In genomic region chr17:65332779-65333178, GRCh38 we compare ENCODE assay signal across 2 cellular contexts.
TF ChIP-seq lines count a peak whose summit lies in the region.

No MANE protein-coding gene starts in this region.

TF ChIP-seq in HEK293, 187 proteins besides CTCF, POLR2A, EP300 and RAD21 (continued from another document):
- peak; percentile 55 for TF ChIP-seq REST (tag by site-specific recombination; IDR thresholded peaks at IDR 0.05)

TF ChIP-seq in H1, 55 proteins besides CTCF, POLR2A, EP300 and RAD21 (continued from another document):
- TF ChIP-seq, protein P1, sequence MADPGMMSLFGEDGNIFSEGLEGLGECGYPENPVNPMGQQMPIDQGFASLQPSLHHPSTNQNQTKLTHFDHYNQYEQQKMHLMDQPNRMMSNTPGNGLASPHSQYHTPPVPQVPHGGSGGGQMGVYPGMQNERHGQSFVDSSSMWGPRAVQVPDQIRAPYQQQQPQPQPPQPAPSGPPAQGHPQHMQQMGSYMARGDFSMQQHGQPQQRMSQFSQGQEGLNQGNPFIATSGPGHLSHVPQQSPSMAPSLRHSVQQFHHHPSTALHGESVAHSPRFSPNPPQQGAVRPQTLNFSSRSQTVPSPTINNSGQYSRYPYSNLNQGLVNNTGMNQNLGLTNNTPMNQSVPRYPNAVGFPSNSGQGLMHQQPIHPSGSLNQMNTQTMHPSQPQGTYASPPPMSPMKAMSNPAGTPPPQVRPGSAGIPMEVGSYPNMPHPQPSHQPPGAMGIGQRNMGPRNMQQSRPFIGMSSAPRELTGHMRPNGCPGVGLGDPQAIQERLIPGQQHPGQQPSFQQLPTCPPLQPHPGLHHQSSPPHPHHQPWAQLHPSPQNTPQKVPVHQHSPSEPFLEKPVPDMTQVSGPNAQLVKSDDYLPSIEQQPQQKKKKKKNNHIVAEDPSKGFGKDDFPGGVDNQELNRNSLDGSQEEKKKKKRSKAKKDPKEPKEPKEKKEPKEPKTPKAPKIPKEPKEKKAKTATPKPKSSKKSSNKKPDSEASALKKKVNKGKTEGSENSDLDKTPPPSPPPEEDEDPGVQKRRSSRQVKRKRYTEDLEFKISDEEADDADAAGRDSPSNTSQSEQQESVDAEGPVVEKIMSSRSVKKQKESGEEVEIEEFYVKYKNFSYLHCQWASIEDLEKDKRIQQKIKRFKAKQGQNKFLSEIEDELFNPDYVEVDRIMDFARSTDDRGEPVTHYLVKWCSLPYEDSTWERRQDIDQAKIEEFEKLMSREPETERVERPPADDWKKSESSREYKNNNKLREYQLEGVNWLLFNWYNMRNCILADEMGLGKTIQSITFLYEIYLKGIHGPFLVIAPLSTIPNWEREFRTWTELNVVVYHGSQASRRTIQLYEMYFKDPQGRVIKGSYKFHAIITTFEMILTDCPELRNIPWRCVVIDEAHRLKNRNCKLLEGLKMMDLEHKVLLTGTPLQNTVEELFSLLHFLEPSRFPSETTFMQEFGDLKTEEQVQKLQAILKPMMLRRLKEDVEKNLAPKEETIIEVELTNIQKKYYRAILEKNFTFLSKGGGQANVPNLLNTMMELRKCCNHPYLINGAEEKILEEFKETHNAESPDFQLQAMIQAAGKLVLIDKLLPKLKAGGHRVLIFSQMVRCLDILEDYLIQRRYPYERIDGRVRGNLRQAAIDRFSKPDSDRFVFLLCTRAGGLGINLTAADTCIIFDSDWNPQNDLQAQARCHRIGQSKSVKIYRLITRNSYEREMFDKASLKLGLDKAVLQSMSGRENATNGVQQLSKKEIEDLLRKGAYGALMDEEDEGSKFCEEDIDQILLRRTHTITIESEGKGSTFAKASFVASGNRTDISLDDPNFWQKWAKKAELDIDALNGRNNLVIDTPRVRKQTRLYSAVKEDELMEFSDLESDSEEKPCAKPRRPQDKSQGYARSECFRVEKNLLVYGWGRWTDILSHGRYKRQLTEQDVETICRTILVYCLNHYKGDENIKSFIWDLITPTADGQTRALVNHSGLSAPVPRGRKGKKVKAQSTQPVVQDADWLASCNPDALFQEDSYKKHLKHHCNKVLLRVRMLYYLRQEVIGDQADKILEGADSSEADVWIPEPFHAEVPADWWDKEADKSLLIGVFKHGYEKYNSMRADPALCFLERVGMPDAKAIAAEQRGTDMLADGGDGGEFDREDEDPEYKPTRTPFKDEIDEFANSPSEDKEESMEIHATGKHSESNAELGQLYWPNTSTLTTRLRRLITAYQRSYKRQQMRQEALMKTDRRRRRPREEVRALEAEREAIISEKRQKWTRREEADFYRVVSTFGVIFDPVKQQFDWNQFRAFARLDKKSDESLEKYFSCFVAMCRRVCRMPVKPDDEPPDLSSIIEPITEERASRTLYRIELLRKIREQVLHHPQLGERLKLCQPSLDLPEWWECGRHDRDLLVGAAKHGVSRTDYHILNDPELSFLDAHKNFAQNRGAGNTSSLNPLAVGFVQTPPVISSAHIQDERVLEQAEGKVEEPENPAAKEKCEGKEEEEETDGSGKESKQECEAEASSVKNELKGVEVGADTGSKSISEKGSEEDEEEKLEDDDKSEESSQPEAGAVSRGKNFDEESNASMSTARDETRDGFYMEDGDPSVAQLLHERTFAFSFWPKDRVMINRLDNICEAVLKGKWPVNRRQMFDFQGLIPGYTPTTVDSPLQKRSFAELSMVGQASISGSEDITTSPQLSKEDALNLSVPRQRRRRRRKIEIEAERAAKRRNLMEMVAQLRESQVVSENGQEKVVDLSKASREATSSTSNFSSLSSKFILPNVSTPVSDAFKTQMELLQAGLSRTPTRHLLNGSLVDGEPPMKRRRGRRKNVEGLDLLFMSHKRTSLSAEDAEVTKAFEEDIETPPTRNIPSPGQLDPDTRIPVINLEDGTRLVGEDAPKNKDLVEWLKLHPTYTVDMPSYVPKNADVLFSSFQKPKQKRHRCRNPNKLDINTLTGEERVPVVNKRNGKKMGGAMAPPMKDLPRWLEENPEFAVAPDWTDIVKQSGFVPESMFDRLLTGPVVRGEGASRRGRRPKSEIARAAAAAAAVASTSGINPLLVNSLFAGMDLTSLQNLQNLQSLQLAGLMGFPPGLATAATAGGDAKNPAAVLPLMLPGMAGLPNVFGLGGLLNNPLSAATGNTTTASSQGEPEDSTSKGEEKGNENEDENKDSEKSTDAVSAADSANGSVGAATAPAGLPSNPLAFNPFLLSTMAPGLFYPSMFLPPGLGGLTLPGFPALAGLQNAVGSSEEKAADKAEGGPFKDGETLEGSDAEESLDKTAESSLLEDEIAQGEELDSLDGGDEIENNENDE (IDR thresholded peaks at IDR 0.05; ENCODE audit: insufficient replicate concordance, low read length), result no peak
- TF ChIP-seq PHF8 (conservative IDR thresholded peaks at IDR 0.05; ENCODE audit: low read depth, low read length) (no peak), MAFK (IDR thresholded peaks at IDR 0.05; ENCODE audit: low read depth, low read length) (no peak), BCL11A (IDR thresholded peaks at IDR 0.05; ENCODE audit: low read depth in 2 of 2, low read length in 2 of 2) (no peak)
- TF ChIP-seq, protein P2, sequence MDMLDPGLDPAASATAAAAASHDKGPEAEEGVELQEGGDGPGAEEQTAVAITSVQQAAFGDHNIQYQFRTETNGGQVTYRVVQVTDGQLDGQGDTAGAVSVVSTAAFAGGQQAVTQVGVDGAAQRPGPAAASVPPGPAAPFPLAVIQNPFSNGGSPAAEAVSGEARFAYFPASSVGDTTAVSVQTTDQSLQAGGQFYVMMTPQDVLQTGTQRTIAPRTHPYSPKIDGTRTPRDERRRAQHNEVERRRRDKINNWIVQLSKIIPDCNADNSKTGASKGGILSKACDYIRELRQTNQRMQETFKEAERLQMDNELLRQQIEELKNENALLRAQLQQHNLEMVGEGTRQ (IDR thresholded peaks at IDR 0.05; ENCODE audit: low read length), result no peak
